ENCODE assay signal across 8 cellular contexts in genomic region chr17:33964344-33964979, GRCh38.
DNase-seq lines count a peak whose midpoint lies in the region; ATAC-seq and TF ChIP-seq lines count a peak whose summit lies in the region.

No MANE protein-coding gene starts in this region.

- peaks cover 6% of the 10 kb centered on the region for H3K9me3 Mint-ChIP-seq in activated T-helper 1 cell treated with anti-CD3 and anti-CD28 coated beads, Interleukin-12 subunit alpha, Interleukin-12 subunit beta, Interleukin-2, Interleukin-4 antibody, amounts not matched to agents 30 ng/mL and 10 ng/mL and 1 ng/mL, durations not matched to agents 14 hours and 24 hours and 36 hours

- no peaks in the 10 kb centered on the region for H3K36me3 ChIP-seq in neuronal stem cell (replicated peaks in 1 of 2; ENCODE audit: control insufficient read depth in 2 of 2, insufficient read depth in 2 of 2, low read length in 2 of 2)

- H2BK5ac ChIP-seq in neuronal stem cell (ENCODE audit: low read length) = no peak overlapping the region

- no peak overlapping the region for H4K91ac ChIP-seq in neuronal stem cell (ENCODE audit: low read depth, low read length, poor library complexity)

- no peak overlapping the region for H2BK15ac ChIP-seq in neuronal stem cell (ENCODE audit: low read length)

- H2AK5ac ChIP-seq in neuronal stem cell (ENCODE audit: low read depth, low read length) = no peak overlapping the region

- no peak overlapping the region for H2BK12ac ChIP-seq in neuronal stem cell (ENCODE audit: low read length)

- H3K4me1 ChIP-seq in neuronal stem cell (ENCODE audit: control insufficient read depth in 2 of 2, insufficient read depth in 1 of 2, low read depth in 1 of 2, low read length in 2 of 2) = peaks cover 0 to 2% of the 10 kb centered on the region in 2 donors

- H2AFZ ChIP-seq in neuronal stem cell (ENCODE audit: low read length) = no peak overlapping the region

- no peaks in the 10 kb centered on the region for H3K36me3 Mint-ChIP-seq in activated T-helper 1 cell treated with anti-CD3 and anti-CD28 coated beads, Interleukin-12 subunit alpha, Interleukin-12 subunit beta, Interleukin-2, Interleukin-4 antibody, amounts not matched to agents 30 ng/mL and 10 ng/mL and 1 ng/mL, durations not matched to agents 14 hours and 24 hours and 36 hours (ENCODE audit: low read depth)

- peaks cover 1% of the 10 kb centered on the region for H3K27me3 Mint-ChIP-seq in activated T-helper 1 cell treated with anti-CD3 and anti-CD28 coated beads, Interleukin-12 subunit alpha, Interleukin-12 subunit beta, Interleukin-2, Interleukin-4 antibody, amounts not matched to agents 30 ng/mL and 10 ng/mL and 1 ng/mL, durations not matched to agents 14 hours and 24 hours and 36 hours (ENCODE audit: insufficient read depth)

- H3K27ac Mint-ChIP-seq in activated T-helper 1 cell treated with anti-CD3 and anti-CD28 coated beads, Interleukin-12 subunit alpha, Interleukin-12 subunit beta, Interleukin-2, Interleukin-4 antibody, amounts not matched to agents 30 ng/mL and 10 ng/mL and 1 ng/mL, durations not matched to agents 14 hours and 24 hours and 36 hours = no peak overlapping the region

- DNase-seq in activated T-helper 1 cell treated with anti-CD3 and anti-CD28 coated beads, Interleukin-12 subunit alpha, Interleukin-12 subunit beta, Interleukin-2, Interleukin-4 antibody, amounts not matched to agents 30 ng/mL and 10 ng/mL and 1 ng/mL, durations not matched to agents 14 hours and 24 hours and 36 hours (ENCODE audit: low spot score) = peak; percentile 30
- DNase-seq in neuronal stem cell (ENCODE audit: low spot score) (no peak), NK-92 (lab: John Stamatoyannopoulos, UW; ENCODE audit: unreplicated experiment) (no peak), SKM-1 (lab: John Stamatoyannopoulos, UW; ENCODE audit: unreplicated experiment) (no peak)
- no peak for DNase-seq in activated CD4-positive, alpha-beta T cell treated with anti-CD3 and anti-CD28 coated beads for 1 hour

- no peak overlapping the region for H3K23ac ChIP-seq in neuronal stem cell (ENCODE audit: low read depth, low read length, poor library complexity)

- peaks cover 0 to 2% of the 10 kb centered on the region in 2 donors for H3K9me3 ChIP-seq in neuronal stem cell (replicated peaks in 1 of 2; ENCODE audit: control insufficient read depth in 2 of 2, insufficient read depth in 1 of 2, low read depth in 1 of 2, low read length in 2 of 2)

- H3K79me1 ChIP-seq in neuronal stem cell (ENCODE audit: low read depth, low read length) = no peaks in the 10 kb centered on the region

- H3K27ac ChIP-seq in neuronal stem cell (replicated peaks; ENCODE audit: low read length) = no peak overlapping the region

- no peak overlapping the region for H3K14ac ChIP-seq in neuronal stem cell (ENCODE audit: low read length)

- no peak overlapping the region for H2BK120ac ChIP-seq in neuronal stem cell (ENCODE audit: low read depth, low read length)

- ATAC-seq in GM19452 (IDR thresholded peaks at IDR 0.05; ENCODE audit: unreplicated experiment) = peak; percentile 75
- ATAC-seq in HG03354 (IDR thresholded peaks at IDR 0.05; ENCODE audit: poor library complexity, severe bottlenecking, unreplicated experiment) = peak; percentile 85

- H3K27me3 ChIP-seq in neuronal stem cell (ENCODE audit: control insufficient read depth in 3 of 3, insufficient read depth in 3 of 3, low read depth in 1 of 3, low read length in 3 of 3) = no peaks in the 10 kb centered on the region

- H3K18ac ChIP-seq in neuronal stem cell (ENCODE audit: low read length) = no peak overlapping the region

- no peak overlapping the region for H4K8ac ChIP-seq in neuronal stem cell (ENCODE audit: low read depth, low read length)

- peak; percentile 51 for TF ChIP-seq CTCF in GM12874 (IDR thresholded peaks at IDR 0.05; ENCODE audit: insufficient read depth, low read depth, low read length)

- H3K4me2 ChIP-seq in neuronal stem cell (ENCODE audit: insufficient read depth, low read length, poor library complexity, severe bottlenecking) = no peak overlapping the region

- no CpG with 5 or more reads among the region's 5 CpGs for WGBS in neuronal stem cell (ENCODE audit: extremely low coverage in 2 of 2, insufficient read length in 2 of 2, insufficient replicate concordance in 1 of 2), 2 donors

- no peak overlapping the region for H3K4me3 ChIP-seq in neuronal stem cell (ENCODE audit: low read length in 2 of 2)

- peaks cover 48% of the 10 kb centered on the region for H3K4me1 Mint-ChIP-seq in activated T-helper 1 cell treated with anti-CD3 and anti-CD28 coated beads, Interleukin-12 subunit alpha, Interleukin-12 subunit beta, Interleukin-2, Interleukin-4 antibody, amounts not matched to agents 30 ng/mL and 10 ng/mL and 1 ng/mL, durations not matched to agents 14 hours and 24 hours and 36 hours (ENCODE audit: low read depth)

- intact Hi-C loops in activated T-helper 1 cell treated with anti-CD3 and anti-CD28 coated beads, Interleukin-12 subunit alpha, Interleukin-12 subunit beta, Interleukin-2, Interleukin-4 antibody, amounts not matched to agents 30 ng/mL and 10 ng/mL and 1 ng/mL, durations not matched to agents 14 hours and 24 hours and 36 hours (cut with micrococcal nuclease) = loop anchor here (10.0 kb wide), 1 partner anchor 400 kb away; the partner anchor contains the start of gene CCL1

- no peak overlapping the region for H3K9ac ChIP-seq in neuronal stem cell (ENCODE audit: low read depth, low read length, poor library complexity)

- H3K4ac ChIP-seq in neuronal stem cell (ENCODE audit: low read length) = no peak overlapping the region

- H3K4me3 Mint-ChIP-seq in activated T-helper 1 cell treated with anti-CD3 and anti-CD28 coated beads, Interleukin-12 subunit alpha, Interleukin-12 subunit beta, Interleukin-2, Interleukin-4 antibody, amounts not matched to agents 30 ng/mL and 10 ng/mL and 1 ng/mL, durations not matched to agents 14 hours and 24 hours and 36 hours = peak overlapping the region; percentile 38
